18 cellular contexts compared by ENCODE assay signal in the genomic region with DNA sequence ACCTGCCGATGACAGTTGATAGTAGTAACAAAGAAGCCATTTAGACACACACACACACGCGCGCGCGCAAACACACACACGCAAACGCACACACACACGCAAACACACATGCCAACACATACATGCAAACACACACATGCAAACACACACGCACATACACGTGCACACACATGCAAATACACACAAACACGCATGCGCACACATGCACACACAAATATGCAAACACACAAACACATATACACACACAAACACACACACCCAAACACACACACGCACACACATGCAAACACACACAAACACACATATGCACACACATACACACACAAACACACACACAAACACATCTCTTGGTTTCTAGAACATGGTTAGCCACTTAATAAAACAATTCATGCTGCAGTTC.
"Had no signal": no experiment of that assay in that cellular context is flagged by ENCODE, and none has a peak within 500 bp of the region (broad histone marks: within the 10 kb centered on the region; RNA-seq: fewer than 3 reads in every experiment).

No MANE protein-coding gene starts in this region.

- H3K9me3 Mint-ChIP-seq: immature natural killer cell had no signal

- H3K4me3 Mint-ChIP-seq: immature natural killer cell, naive B cell, nephron had no signal

- H3K4me1 ChIP-seq: esophagus squamous epithelium, left ventricle myocardium inferior, stomach, upper lobe of left lung, vagina had no signal

- H3K4me3 ChIP-seq: esophagus squamous epithelium, left ventricle myocardium inferior, lung, stomach, upper lobe of left lung, vagina had no signal

- H3K27ac Mint-ChIP-seq: immature natural killer cell, naive B cell, nephron had no signal

- H3K27me3 Mint-ChIP-seq: naive B cell had no signal

- H3K9me3 ChIP-seq: esophagus squamous epithelium, left ventricle myocardium inferior, neutrophil, stomach, upper lobe of left lung, vagina had no signal

- H3K27ac ChIP-seq: esophagus squamous epithelium, left ventricle myocardium inferior, neutrophil, stomach, upper lobe of left lung, vagina had no signal

- H3K36me3 Mint-ChIP-seq: immature natural killer cell had no signal

- ATAC-seq: left cardiac atrium had no signal

- H3K4me1 Mint-ChIP-seq: immature natural killer cell, naive B cell, nephron had no signal

- FAIRE-seq: kidney, small intestine had no signal

- H3K27me3 ChIP-seq: esophagus squamous epithelium, neutrophil, stomach, upper lobe of left lung, vagina had no signal

- DNase-seq: cortex of kidney; effector memory CD4-positive, alpha-beta T cell; esophagus squamous epithelium; foreskin fibroblast; immature natural killer cell; kidney; left cardiac atrium; left ventricle myocardium inferior; naive B cell; small intestine; stimulated activated CD4-positive, alpha-beta T cell treated with anti-CD3 and anti-CD28 coated beads, Interleukin-12 subunit alpha, Interleukin-12 subunit beta, amount 100 ng/mL, for 4 hours; stimulated activated naive CD4-positive, alpha-beta T cell; stomach had no signal
